In genomic region chr12:124542021-124542941, GRCh38 we compare ENCODE assay signal across 14 cellular contexts. TPM values are rescaled to one million over a fixed set of nuclear protein-coding genes. Genes with fewer than 3 reads are reported as not detected.
DNase-seq lines count a peak whose midpoint lies in the region; ATAC-seq and TF ChIP-seq lines count a peak whose summit lies in the region.
"Had no signal": no experiment of that assay in that cellular context is flagged by ENCODE, and none has a peak within 500 bp of the region (broad histone marks: within the 10 kb centered on the region; RNA-seq: fewer than 3 reads in every experiment).

No MANE protein-coding gene starts in this region.

- no peaks in the 10 kb centered on the region for H3K9me3 ChIP-seq in spleen
- H3K9me3 ChIP-seq: ascending aorta, transverse colon had no signal

- no peaks in the 10 kb centered on the region for H3K27me3 ChIP-seq in foreskin keratinocyte
- no peaks in the 10 kb centered on the region for H3K27me3 ChIP-seq in spleen (replicated peaks in 1 of 7)
- H3K27me3 ChIP-seq: ascending aorta, transverse colon had no signal

- peak; percentile 29 for DNase-seq in NCI-H2227 (lab: John Stamatoyannopoulos, UW; ENCODE audit: unreplicated experiment)
- DNase-seq in NCI-H2227 treated with DMSO at 0.1 percent for 48 hours (lab: John Stamatoyannopoulos, UW), result no peak
- DNase-seq in NCI-H2107 treated with DMSO at 0.1 percent for 48 hours (lab: John Stamatoyannopoulos, UW; ENCODE audit: unreplicated experiment), result peak; percentile 26
- DNase-seq in foreskin keratinocyte, result no peak
- peak; percentile 75 for DNase-seq in spleen
- DNase-seq in kidney glomerular epithelial cell (lab: John Stamatoyannopoulos, UW), result no peak
- DNase-seq: activated CD4-positive, alpha-beta memory T cell treated with anti-CD3 and anti-CD28 coated beads, Interleukin-2, amount 10 ng/mL, durations not matched to agents 7 days and 5 days; DMS 273 treated with DMSO at 0.1 percent for 48 hours; NCI-H446 treated with DMSO at 0.1 percent for 48 hours; RPMI8226; transverse colon had no signal

- H3K36me3 ChIP-seq in spleen, result peaks cover 0 to 3% (median 0%) of the 10 kb centered on the region in 6 donors
- H3K36me3 ChIP-seq: ascending aorta, transverse colon had no signal

- TF ChIP-seq CTCF in foreskin keratinocyte (conservative IDR thresholded peaks at IDR 0.05) (no peak), spleen (IDR thresholded peaks at IDR 0.05 in 8 of 11, conservative IDR thresholded peaks at IDR 0.05 in 3 of 11) (no peak)

- intact Hi-C loops in spleen (cut with DNase I; ENCODE audit: low total_unique reads), result no loop called here

- no peak for TF ChIP-seq POLR2A in spleen (IDR thresholded peaks at IDR 0.05)

- 79 to 87% (median 85%) methylated on average over 12 to 28 of the region's 28 CpGs for WGBS in spleen, 5 donors

- H3K27ac ChIP-seq in foreskin keratinocyte (no peak overlapping the region), spleen (no peak overlapping the region)
- H3K27ac ChIP-seq: ascending aorta, transverse colon had no signal

- ATAC-seq in foreskin keratinocyte (peak; percentile 4), HG02678 (IDR thresholded peaks at IDR 0.05; ENCODE audit: unreplicated experiment) (no peak), HG03439 (IDR thresholded peaks at IDR 0.05; ENCODE audit: unreplicated experiment) (no peak)

- H3K4me3 ChIP-seq in spleen, result no peak overlapping the region
- H3K4me3 ChIP-seq: ascending aorta, transverse colon had no signal

- no peaks in the 10 kb centered on the region for H3K4me1 ChIP-seq in foreskin keratinocyte
- peaks cover 57 to 86% (median 85%) of the 10 kb centered on the region in 6 donors for H3K4me1 ChIP-seq in spleen

RNA-seq across cellular contexts. Expression of gene NCOR2, which starts 25.1 kb away (rescaled TPM):
- total RNA-seq in foreskin keratinocyte, result 49.8 and 61.0 TPM in 2 replicates
- 32.1 and 38.1 TPM in 2 replicates for polyA plus RNA-seq in foreskin keratinocyte
- 100 to 1,000 TPM; 145 to 236 (median 174) TPM for total RNA-seq in spleen
- polyA plus RNA-seq in spleen, result 10 to 100 TPM; 13.2 to 60.6 (median 17.2) TPM

Comparison
In these comparisons a context has a peak if more than half of its experiments do, and no peak if none do; other contexts are left out.
1. DNase-seq: peak in NCI-H2227 (single experiment), NCI-H2107 treated with DMSO at 0.1 percent for 48 hours (single experiment) and spleen (single experiment); none in NCI-H2227 treated with DMSO at 0.1 percent for 48 hours (single experiment), foreskin keratinocyte (0 of 2) and kidney glomerular epithelial cell (single experiment).